In the genomic region with DNA sequence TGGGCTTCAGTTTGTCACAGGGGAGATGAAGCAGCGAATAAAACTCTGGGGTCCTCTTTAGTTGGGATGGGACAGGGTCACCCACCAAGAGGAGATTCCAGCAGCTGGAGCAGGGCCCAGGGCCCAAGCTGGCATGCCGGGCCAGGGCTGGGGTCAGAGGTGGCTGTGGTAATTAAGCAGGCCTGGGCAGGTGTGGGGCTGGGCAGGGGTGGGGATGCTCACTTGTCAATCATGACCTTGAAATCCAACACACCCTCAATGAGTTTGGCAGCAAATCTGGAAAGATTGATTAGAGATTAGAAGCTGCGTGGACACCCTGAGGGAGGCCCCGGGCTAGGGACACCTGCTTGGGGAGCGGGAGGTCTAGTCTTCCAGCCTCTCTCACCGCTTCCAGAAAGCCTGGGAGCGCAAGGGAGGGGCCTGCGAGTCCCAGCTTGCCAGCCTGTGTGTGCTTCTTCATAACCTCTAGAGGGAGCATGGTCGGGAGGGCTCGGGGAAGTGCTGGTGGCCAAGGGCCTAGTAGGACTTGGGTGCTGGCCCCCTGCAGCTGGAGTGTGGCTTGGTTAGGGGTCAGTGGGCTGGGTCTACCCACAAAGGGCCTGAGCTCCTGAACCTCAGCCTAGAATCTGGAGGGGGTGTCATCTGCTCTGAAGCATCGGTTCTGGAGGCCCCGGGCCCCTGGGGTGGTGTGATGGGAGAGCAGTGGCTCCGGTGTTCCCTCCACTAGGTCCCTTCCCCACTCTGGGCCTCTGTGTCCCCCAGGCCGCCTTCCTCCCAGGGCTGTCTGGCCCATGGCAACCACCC, we compare ENCODE assay signal across 8 cellular contexts. TPM values are rescaled to one million over a fixed set of nuclear protein-coding genes. Genes with fewer than 3 reads are reported as not detected.
DNase-seq lines count a peak whose midpoint lies in the region; ATAC-seq and TF ChIP-seq lines count a peak whose summit lies in the region.

No MANE protein-coding gene starts in this region.

- H3K4me2 ChIP-seq in neuronal stem cell (ENCODE audit: insufficient read depth, low read length, poor library complexity, severe bottlenecking): no peak overlapping the region

- H3K23ac ChIP-seq in neuronal stem cell (ENCODE audit: low read depth, low read length, poor library complexity): peak overlapping the region; percentile 65

- no peak overlapping the region for H3K27ac ChIP-seq in neuronal stem cell (replicated peaks; ENCODE audit: low read length)

- peaks cover 2% of the 10 kb centered on the region for H3K79me1 ChIP-seq in neuronal stem cell (ENCODE audit: low read depth, low read length)

- no peak overlapping the region for H2BK5ac ChIP-seq in neuronal stem cell (ENCODE audit: low read length)

- H3K4ac ChIP-seq in neuronal stem cell (ENCODE audit: low read length): no peak overlapping the region

- no peak overlapping the region for H3K18ac ChIP-seq in neuronal stem cell (ENCODE audit: low read length)

- H2AK5ac ChIP-seq in neuronal stem cell (ENCODE audit: low read depth, low read length): peak overlapping the region; percentile 92

- H3K36me3 ChIP-seq in neuronal stem cell (replicated peaks in 1 of 2; ENCODE audit: control insufficient read depth in 2 of 2, insufficient read depth in 2 of 2, low read length in 2 of 2): peaks cover 0 to 11% of the 10 kb centered on the region in 2 donors

- H3K14ac ChIP-seq in neuronal stem cell (ENCODE audit: low read length): no peak overlapping the region

- H3K4me3 ChIP-seq in neuronal stem cell (ENCODE audit: low read length in 2 of 2): no peak overlapping the region

- ATAC-seq in SK-N-SH treated with all-trans-retinoic acid at 6 μM for 48 hours: peak; percentile 94
- no peak for ATAC-seq in HG02623 (IDR thresholded peaks at IDR 0.05; ENCODE audit: unreplicated experiment)
- ATAC-seq in HG03469 (IDR thresholded peaks at IDR 0.05; ENCODE audit: unreplicated experiment): no peak

- no peaks in the 10 kb centered on the region for H3K27me3 ChIP-seq in neuronal stem cell (ENCODE audit: control insufficient read depth in 3 of 3, insufficient read depth in 3 of 3, low read depth in 1 of 3, low read length in 3 of 3)

- in situ Hi-C loops in KBM-7 (cut with MboI; ENCODE audit: low pct_unique_long_range_greater_than_20kb, low sequenced_read_pairs): no loop called here

- H3K4me1 ChIP-seq in neuronal stem cell (ENCODE audit: control insufficient read depth in 2 of 2, insufficient read depth in 1 of 2, low read depth in 1 of 2, low read length in 2 of 2): no peaks in the 10 kb centered on the region

- no CpG with 5 or more reads among the region's 14 CpGs for WGBS in neuronal stem cell (ENCODE audit: extremely low coverage in 2 of 2, insufficient read length in 2 of 2, insufficient replicate concordance in 1 of 2), 2 donors

- peak; percentile 86 for DNase-seq in DMS 273 (lab: John Stamatoyannopoulos, UW; ENCODE audit: unreplicated experiment)
- DNase-seq in DMS 273 treated with DMSO at 0.1 percent for 48 hours (lab: John Stamatoyannopoulos, UW): no peak
- peak; percentile 57 for DNase-seq in KBM-7
- peak; percentile 52 for DNase-seq in fibroblast of gingiva (ENCODE audit: low read depth)
- DNase-seq in neuronal stem cell (ENCODE audit: low spot score): no peak

- no peaks in the 10 kb centered on the region for H3K9me3 ChIP-seq in neuronal stem cell (replicated peaks in 1 of 2; ENCODE audit: control insufficient read depth in 2 of 2, insufficient read depth in 1 of 2, low read depth in 1 of 2, low read length in 2 of 2)

- no peak overlapping the region for H3K9ac ChIP-seq in neuronal stem cell (ENCODE audit: low read depth, low read length, poor library complexity)

- no peak overlapping the region for H2AFZ ChIP-seq in neuronal stem cell (ENCODE audit: low read length)

- H2BK12ac ChIP-seq in neuronal stem cell (ENCODE audit: low read length): no peak overlapping the region

- peak overlapping the region; percentile 58 for H2BK15ac ChIP-seq in neuronal stem cell (ENCODE audit: low read length)

- no peak overlapping the region for H2BK120ac ChIP-seq in neuronal stem cell (ENCODE audit: low read depth, low read length)

- H4K91ac ChIP-seq in neuronal stem cell (ENCODE audit: low read depth, low read length, poor library complexity): no peak overlapping the region

- H4K8ac ChIP-seq in neuronal stem cell (ENCODE audit: low read depth, low read length): no peak overlapping the region

TF ChIP-seq in SK-N-SH treated with all-trans-retinoic acid at 6 μM for 48 hours, 23 proteins besides CTCF, POLR2A, EP300 and RAD21:
- TF ChIP-seq, protein P1, sequence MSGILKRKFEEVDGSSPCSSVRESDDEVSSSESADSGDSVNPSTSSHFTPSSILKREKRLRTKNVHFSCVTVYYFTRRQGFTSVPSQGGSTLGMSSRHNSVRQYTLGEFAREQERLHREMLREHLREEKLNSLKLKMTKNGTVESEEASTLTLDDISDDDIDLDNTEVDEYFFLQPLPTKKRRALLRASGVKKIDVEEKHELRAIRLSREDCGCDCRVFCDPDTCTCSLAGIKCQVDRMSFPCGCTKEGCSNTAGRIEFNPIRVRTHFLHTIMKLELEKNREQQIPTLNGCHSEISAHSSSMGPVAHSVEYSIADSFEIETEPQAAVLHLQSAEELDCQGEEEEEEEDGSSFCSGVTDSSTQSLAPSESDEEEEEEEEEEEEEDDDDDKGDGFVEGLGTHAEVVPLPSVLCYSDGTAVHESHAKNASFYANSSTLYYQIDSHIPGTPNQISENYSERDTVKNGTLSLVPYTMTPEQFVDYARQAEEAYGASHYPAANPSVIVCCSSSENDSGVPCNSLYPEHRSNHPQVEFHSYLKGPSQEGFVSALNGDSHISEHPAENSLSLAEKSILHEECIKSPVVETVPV (CRISPR knock-in tag; IDR thresholded peaks at IDR 0.05): no peak
- TF ChIP-seq ISL1 (CRISPR knock-in tag; IDR thresholded peaks at IDR 0.05) (no peak), CSDC2 (CRISPR knock-in tag; IDR thresholded peaks at IDR 0.05) (no peak)

RNA-seq across cellular contexts. Expression of a gene that starts 7.6 kb away (rescaled TPM):
- polyA plus RNA-seq in neuronal stem cell (2013, experiment 1 of 2): 12.9 TPM
- polyA plus RNA-seq in neuronal stem cell (2013, experiment 2 of 2): 12.1 TPM

RNA-seq across cellular contexts. Expression of a gene that starts 8.2 kb away (rescaled TPM):
- polyA plus RNA-seq in neuronal stem cell (2013, experiment 1 of 2): 74.5 TPM
- polyA plus RNA-seq in neuronal stem cell (2013, experiment 2 of 2): 76.7 TPM

RNA-seq across cellular contexts. Expression of a gene that starts 22.1 kb away (rescaled TPM):
- polyA plus RNA-seq in neuronal stem cell (2013, experiment 1 of 2): 34.9 TPM
- polyA plus RNA-seq in neuronal stem cell (2013, experiment 2 of 2): 34.1 TPM

Comparison
In these comparisons a context has a peak if more than half of its experiments do, and no peak if none do; other contexts are left out.
1. DNase-seq: peak in DMS 273 (single experiment), KBM-7 (single experiment) and fibroblast of gingiva (single experiment); none in DMS 273 treated with DMSO at 0.1 percent for 48 hours (single experiment) and neuronal stem cell (single experiment).